1 cellular context compared by ENCODE assay signal in the genomic region with DNA sequence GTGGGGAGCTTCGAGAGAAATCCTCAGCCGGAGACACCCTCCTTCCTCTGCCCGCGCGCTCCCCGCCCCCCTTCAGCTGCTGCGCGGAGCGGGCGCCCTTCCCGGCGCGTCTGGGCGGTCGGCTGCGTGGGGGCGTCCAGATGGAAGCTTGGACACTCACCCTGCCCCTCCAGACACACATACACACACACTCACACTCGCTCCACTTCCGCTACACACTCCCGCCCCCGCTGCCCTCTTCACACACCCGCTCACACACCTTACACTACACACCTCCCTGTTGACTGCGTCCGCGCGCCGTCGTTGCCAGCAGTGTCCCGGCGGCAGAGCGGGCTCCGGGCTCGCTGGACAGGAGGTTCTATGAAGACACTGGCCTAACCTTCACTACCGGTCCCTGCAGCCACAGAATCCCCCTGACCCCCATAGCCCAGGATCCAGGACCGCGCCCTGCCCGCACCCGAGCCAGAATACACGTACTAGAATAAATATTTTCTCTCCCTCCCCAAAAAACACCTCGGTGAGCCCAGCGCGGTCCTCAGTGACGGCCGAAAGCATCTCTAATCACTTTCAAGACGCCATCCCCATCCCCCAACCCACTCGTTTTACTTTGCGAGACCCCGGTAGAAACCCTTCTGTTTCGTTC.
A peak's percentile ranks its signal among the peaks of the same experiment; 100 is the strongest.
TF ChIP-seq lines count a peak whose summit lies in the region.

No MANE protein-coding gene starts in this region.

TF ChIP-seq in HEK293, 187 proteins besides CTCF, POLR2A, EP300 and RAD21 (continued from another document):
- TF ChIP-seq, protein P1, sequence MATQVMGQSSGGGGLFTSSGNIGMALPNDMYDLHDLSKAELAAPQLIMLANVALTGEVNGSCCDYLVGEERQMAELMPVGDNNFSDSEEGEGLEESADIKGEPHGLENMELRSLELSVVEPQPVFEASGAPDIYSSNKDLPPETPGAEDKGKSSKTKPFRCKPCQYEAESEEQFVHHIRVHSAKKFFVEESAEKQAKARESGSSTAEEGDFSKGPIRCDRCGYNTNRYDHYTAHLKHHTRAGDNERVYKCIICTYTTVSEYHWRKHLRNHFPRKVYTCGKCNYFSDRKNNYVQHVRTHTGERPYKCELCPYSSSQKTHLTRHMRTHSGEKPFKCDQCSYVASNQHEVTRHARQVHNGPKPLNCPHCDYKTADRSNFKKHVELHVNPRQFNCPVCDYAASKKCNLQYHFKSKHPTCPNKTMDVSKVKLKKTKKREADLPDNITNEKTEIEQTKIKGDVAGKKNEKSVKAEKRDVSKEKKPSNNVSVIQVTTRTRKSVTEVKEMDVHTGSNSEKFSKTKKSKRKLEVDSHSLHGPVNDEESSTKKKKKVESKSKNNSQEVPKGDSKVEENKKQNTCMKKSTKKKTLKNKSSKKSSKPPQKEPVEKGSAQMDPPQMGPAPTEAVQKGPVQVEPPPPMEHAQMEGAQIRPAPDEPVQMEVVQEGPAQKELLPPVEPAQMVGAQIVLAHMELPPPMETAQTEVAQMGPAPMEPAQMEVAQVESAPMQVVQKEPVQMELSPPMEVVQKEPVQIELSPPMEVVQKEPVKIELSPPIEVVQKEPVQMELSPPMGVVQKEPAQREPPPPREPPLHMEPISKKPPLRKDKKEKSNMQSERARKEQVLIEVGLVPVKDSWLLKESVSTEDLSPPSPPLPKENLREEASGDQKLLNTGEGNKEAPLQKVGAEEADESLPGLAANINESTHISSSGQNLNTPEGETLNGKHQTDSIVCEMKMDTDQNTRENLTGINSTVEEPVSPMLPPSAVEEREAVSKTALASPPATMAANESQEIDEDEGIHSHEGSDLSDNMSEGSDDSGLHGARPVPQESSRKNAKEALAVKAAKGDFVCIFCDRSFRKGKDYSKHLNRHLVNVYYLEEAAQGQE (tag by site-specific recombination; IDR thresholded peaks at IDR 0.05) = peak; percentile 61; the same call in 1 of the 2 replicates
- TF ChIP-seq ZNF221 (tag by site-specific recombination; IDR thresholded peaks at IDR 0.05; ENCODE audit: borderline replicate concordance) (no peak), GLIS1 (tag by site-specific recombination; IDR thresholded peaks at IDR 0.05) (peak; percentile 62), ZNF274 (IDR thresholded peaks at IDR 0.05; ENCODE audit: low read length) (no peak), ZNF274 (tag by site-specific recombination; IDR thresholded peaks at IDR 0.05; ENCODE audit: borderline replicate concordance) (no peak), ZBTB48 (tag by site-specific recombination; IDR thresholded peaks at IDR 0.05) (peak; percentile 62; the same call in 1 of the 2 replicates), ZSCAN23 (tag by site-specific recombination; IDR thresholded peaks at IDR 0.05) (0 out of 2 replicates have a peak, but pooled peaks have one; percentile 66), KLF1 (tag by site-specific recombination; IDR thresholded peaks at IDR 0.05) (peak; percentile 42; the same call in 1 of the 2 replicates), ZNF138 (tag by site-specific recombination; IDR thresholded peaks at IDR 0.05; ENCODE audit: borderline replicate concordance) (no peak), ZFHX2 (tag by site-specific recombination; conservative IDR thresholded peaks at IDR 0.05) (peak; percentile 99), IKZF3 (tag by site-specific recombination; IDR thresholded peaks at IDR 0.05) (no peak), ZFP37 (tag by site-specific recombination; IDR thresholded peaks at IDR 0.05) (peak; percentile 76; the same call in 1 of the 2 replicates), ZNF366 (tag by site-specific recombination; conservative IDR thresholded peaks at IDR 0.05) (no peak; the same call in 1 of the 2 replicates), ZNF791 (tag by site-specific recombination; IDR thresholded peaks at IDR 0.05) (no peak), SP2 (tag by site-specific recombination; IDR thresholded peaks at IDR 0.05) (peak; percentile 87), ZNF391 (tag by site-specific recombination; IDR thresholded peaks at IDR 0.05; ENCODE audit: borderline replicate concordance, low read depth) (peak; percentile 92; the same call in 1 of the 2 replicates), ZNF112 (tag by site-specific recombination; IDR thresholded peaks at IDR 0.05) (no peak), ZBTB20 (tag by site-specific recombination; IDR thresholded peaks at IDR 0.05) (peak; percentile 16; the same call in 1 of the 2 replicates), ZNF266 (tag by site-specific recombination; IDR thresholded peaks at IDR 0.05; ENCODE audit: low read depth) (no peak), OVOL3 (tag by site-specific recombination; IDR thresholded peaks at IDR 0.05) (no peak), ZIC2 (tag by site-specific recombination; IDR thresholded peaks at IDR 0.05) (peak; percentile 13; the same call in 1 of the 2 replicates), BCL11A (tag by site-specific recombination; IDR thresholded peaks at IDR 0.05; ENCODE audit: low read depth) (peak; percentile 65; the same call in 1 of the 2 replicates), MYNN (tag by site-specific recombination; IDR thresholded peaks at IDR 0.05; ENCODE audit: borderline replicate concordance) (peak; percentile 63; the same call in 1 of the 2 replicates)
- TF ChIP-seq, protein P2, sequence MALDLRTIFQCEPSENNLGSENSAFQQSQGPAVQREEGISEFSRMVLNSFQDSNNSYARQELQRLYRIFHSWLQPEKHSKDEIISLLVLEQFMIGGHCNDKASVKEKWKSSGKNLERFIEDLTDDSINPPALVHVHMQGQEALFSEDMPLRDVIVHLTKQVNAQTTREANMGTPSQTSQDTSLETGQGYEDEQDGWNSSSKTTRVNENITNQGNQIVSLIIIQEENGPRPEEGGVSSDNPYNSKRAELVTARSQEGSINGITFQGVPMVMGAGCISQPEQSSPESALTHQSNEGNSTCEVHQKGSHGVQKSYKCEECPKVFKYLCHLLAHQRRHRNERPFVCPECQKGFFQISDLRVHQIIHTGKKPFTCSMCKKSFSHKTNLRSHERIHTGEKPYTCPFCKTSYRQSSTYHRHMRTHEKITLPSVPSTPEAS (tag by site-specific recombination; IDR thresholded peaks at IDR 0.05) = peak; percentile 82
- TF ChIP-seq, protein P3, sequence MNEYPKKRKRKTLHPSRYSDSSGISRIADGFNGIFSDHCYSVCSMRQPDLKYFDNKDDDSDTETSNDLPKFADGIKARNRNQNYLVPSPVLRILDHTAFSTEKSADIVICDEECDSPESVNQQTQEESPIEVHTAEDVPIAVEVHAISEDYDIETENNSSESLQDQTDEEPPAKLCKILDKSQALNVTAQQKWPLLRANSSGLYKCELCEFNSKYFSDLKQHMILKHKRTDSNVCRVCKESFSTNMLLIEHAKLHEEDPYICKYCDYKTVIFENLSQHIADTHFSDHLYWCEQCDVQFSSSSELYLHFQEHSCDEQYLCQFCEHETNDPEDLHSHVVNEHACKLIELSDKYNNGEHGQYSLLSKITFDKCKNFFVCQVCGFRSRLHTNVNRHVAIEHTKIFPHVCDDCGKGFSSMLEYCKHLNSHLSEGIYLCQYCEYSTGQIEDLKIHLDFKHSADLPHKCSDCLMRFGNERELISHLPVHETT (tag by site-specific recombination; IDR thresholded peaks at IDR 0.05) = 0 out of 2 replicates have a peak, but pooled peaks have one; percentile 24
- TF ChIP-seq, protein P4, sequence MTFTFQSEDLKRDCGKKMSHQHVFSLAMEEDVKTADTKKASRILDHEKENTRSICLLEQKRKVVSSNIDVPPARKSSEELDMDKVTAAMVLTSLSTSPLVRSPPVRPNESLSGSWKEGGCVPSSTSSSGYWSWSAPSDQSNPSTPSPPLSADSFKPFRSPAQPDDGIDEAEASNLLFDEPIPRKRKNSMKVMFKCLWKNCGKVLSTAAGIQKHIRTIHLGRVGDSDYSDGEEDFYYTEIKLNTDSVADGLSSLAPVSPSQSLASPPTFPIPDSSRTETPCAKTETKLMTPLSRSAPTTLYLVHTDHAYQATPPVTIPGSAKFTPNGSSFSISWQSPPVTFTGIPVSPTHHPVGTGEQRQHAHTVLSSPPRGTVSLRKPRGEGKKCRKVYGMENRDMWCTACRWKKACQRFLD (tag by site-specific recombination; IDR thresholded peaks at IDR 0.05) = no peak
- TF ChIP-seq, protein P5, sequence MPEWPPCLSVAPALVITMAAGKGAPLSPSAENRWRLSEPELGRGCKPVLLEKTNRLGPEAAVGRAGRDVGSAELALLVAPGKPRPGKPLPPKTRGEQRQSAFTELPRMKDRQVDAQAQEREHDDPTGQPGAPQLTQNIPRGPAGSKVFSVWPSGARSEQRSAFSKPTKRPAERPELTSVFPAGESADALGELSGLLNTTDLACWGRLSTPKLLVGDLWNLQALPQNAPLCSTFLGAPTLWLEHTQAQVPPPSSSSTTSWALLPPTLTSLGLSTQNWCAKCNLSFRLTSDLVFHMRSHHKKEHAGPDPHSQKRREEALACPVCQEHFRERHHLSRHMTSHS (tag by site-specific recombination; IDR thresholded peaks at IDR 0.05) = no peak
- TF ChIP-seq, protein P6, sequence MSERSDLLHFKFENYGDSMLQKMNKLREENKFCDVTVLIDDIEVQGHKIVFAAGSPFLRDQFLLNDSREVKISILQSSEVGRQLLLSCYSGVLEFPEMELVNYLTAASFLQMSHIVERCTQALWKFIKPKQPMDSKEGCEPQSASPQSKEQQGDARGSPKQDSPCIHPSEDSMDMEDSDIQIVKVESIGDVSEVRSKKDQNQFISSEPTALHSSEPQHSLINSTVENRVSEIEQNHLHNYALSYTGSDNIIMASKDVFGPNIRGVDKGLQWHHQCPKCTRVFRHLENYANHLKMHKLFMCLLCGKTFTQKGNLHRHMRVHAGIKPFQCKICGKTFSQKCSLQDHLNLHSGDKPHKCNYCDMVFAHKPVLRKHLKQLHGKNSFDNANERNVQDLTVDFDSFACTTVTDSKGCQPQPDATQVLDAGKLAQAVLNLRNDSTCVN (tag by site-specific recombination; optimal IDR thresholded peaks at IDR 0.05) = peak; percentile 86
- TF ChIP-seq, protein P7, sequence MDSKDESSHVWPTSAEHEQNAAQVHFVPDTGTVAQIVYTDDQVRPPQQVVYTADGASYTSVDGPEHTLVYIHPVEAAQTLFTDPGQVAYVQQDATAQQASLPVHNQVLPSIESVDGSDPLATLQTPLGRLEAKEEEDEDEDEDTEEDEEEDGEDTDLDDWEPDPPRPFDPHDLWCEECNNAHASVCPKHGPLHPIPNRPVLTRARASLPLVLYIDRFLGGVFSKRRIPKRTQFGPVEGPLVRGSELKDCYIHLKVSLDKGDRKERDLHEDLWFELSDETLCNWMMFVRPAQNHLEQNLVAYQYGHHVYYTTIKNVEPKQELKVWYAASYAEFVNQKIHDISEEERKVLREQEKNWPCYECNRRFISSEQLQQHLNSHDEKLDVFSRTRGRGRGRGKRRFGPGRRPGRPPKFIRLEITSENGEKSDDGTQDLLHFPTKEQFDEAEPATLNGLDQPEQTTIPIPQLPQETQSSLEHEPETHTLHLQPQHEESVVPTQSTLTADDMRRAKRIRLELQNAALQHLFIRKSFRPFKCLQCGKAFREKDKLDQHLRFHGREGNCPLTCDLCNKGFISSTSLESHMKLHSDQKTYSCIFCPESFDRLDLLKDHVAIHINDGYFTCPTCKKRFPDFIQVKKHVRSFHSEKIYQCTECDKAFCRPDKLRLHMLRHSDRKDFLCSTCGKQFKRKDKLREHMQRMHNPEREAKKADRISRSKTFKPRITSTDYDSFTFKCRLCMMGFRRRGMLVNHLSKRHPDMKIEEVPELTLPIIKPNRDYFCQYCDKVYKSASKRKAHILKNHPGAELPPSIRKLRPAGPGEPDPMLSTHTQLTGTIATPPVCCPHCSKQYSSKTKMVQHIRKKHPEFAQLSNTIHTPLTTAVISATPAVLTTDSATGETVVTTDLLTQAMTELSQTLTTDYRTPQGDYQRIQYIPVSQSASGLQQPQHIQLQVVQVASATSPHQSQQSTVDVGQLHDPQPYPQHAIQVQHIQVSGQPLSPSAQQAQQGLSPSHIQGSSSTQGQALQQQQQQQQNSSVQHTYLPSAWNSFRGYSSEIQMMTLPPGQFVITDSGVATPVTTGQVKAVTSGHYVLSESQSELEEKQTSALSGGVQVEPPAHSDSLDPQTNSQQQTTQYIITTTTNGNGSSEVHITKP (tag by site-specific recombination; IDR thresholded peaks at IDR 0.05) = peak; percentile 41
